19 cellular contexts compared by ENCODE assay signal in genomic region chr16:52634528-52634927, GRCh38.
"Had no signal": no experiment of that assay in that cellular context is flagged by ENCODE, and none has a peak within 500 bp of the region (broad histone marks: within the 10 kb centered on the region; RNA-seq: fewer than 3 reads in every experiment).

No MANE protein-coding gene starts in this region.

- H3K27me3 ChIP-seq: esophagus squamous epithelium, gastroesophageal sphincter, neural progenitor cell, pancreas, suprapubic skin, thyroid gland had no signal

- ATAC-seq: gastroesophageal sphincter, left cardiac atrium, left ventricle myocardium superior, mucosa of descending colon, natural killer cell, pancreas, right cardiac atrium had no signal

- H3K4me1 Mint-ChIP-seq: natural killer cell had no signal

- H3K4me1 ChIP-seq: esophagus squamous epithelium, gastroesophageal sphincter, neural progenitor cell, pancreas, suprapubic skin, thyroid gland had no signal

- H3K4me3 Mint-ChIP-seq: natural killer cell, type B pancreatic cell had no signal

- H3K4me3 ChIP-seq: esophagus squamous epithelium, gastroesophageal sphincter, mucosa of descending colon, neural progenitor cell, pancreas, smooth muscle cell, suprapubic skin, thyroid gland had no signal

- H3K36me3 Mint-ChIP-seq: natural killer cell, type B pancreatic cell had no signal

- DNase-seq: effector memory CD4-positive, alpha-beta T cell; esophagus squamous epithelium; foreskin fibroblast; kidney; left cardiac atrium; left ventricle myocardium superior; mucosa of descending colon; natural killer cell; occipital lobe; pancreas; right cardiac atrium; stimulated activated CD4-positive, alpha-beta T cell treated with anti-CD3 and anti-CD28 coated beads, Interleukin-2, amount 100 ng/mL, for 48 hours; stimulated activated naive CD4-positive, alpha-beta T cell treated with Interleukin-2 at 50 U/mL for 16 hours; thyroid gland had no signal

- H3K27ac Mint-ChIP-seq: natural killer cell, type B pancreatic cell had no signal

- H3K36me3 ChIP-seq: esophagus squamous epithelium, gastroesophageal sphincter, neural progenitor cell, pancreas, suprapubic skin, thyroid gland had no signal

- H3K27ac ChIP-seq: esophagus squamous epithelium, gastroesophageal sphincter, neural progenitor cell, pancreas, suprapubic skin, thyroid gland had no signal

- H3K9me3 ChIP-seq: esophagus squamous epithelium, pancreas, suprapubic skin, thyroid gland had no signal
